7 cellular contexts compared by ENCODE assay signal in the genomic region with DNA sequence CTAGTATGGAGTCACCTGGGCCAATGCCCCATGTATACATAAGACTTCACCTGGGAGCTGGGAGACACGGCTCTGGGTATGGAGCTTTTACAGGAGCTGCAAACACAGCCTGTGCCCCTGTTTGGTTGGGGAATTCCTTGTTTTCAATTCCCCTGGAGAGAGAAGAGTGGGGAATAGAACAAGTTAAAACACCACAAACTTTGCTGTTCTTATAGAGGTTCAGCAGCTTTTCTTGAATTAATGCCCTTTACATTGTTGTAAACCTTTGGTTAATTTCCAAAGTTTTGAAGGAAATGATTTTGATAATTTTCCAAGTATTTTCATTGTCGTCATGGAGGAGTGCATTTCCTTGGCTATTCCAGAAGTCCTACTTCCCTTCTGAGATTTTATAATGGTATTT. TPM values are rescaled to one million over a fixed set of nuclear protein-coding genes. Genes with fewer than 3 reads are reported as not detected.
DNase-seq lines count a peak whose midpoint lies in the region; ATAC-seq and TF ChIP-seq lines count a peak whose summit lies in the region.
"Not testable (repeated sequence)": the region's sequence is repeated elsewhere in the genome, so short reads cannot be mapped to it uniquely, and the experiment has no call there.

No MANE protein-coding gene starts in this region.

- peaks cover 0 to 24% (median 9%) of the 10 kb centered on the region in 10 experiments; a peak in 14 of 20 replicates for H3K4me1 ChIP-seq in BLaER1 treated with 17β-estradiol and CSF1 and Interleukin-3, amounts not matched to agents 10 nM and 100 nM
- H3K4me1 ChIP-seq in DND-41 (ENCODE audit: insufficient read depth, low read length) (peaks cover 23% of the 10 kb centered on the region), OCI-LY1 (ENCODE audit: insufficient read depth, low read length, severe bottlenecking) (peaks cover 27% of the 10 kb centered on the region)

- not testable (repeated sequence) for ATAC-seq in DND-41 (ENCODE audit: insufficient read depth, low read depth); activated T-helper 17 cell treated with anti-CD3 and anti-CD28 coated beads, Interleukin-2, amount 50 U/mL, for 72 hours (replicated peaks)

- not testable (repeated sequence) for H3K27ac Mint-ChIP-seq in activated T-helper 17 cell treated with anti-CD3 and anti-CD28 coated beads, Interleukin-2, amount 50 U/mL, for 72 hours; neural crest cell (ENCODE audit: unreplicated experiment)

- not testable (repeated sequence) for H4K20me1 ChIP-seq in BLaER1 treated with 17β-estradiol and CSF1 and Interleukin-3, amounts not matched to agents 10 nM and 100 nM; DND-41 (ENCODE audit: insufficient read depth, low read length); OCI-LY1 (ENCODE audit: insufficient read depth, low read length)

- not testable (repeated sequence) for H3K36me3 ChIP-seq in BLaER1 treated with 17β-estradiol and CSF1 and Interleukin-3, amounts not matched to agents 10 nM and 100 nM
- H3K36me3 ChIP-seq in DND-41 (ENCODE audit: insufficient read depth, low read length) (peaks cover 13% of the 10 kb centered on the region; the same call in 1 of the 2 replicates), OCI-LY1 (ENCODE audit: insufficient read depth, low read length) (peaks cover 22% of the 10 kb centered on the region)

- peak overlapping the region; percentile 96 for H3K4me3 Mint-ChIP-seq in activated T-helper 17 cell treated with anti-CD3 and anti-CD28 coated beads, Interleukin-2, amount 50 U/mL, for 72 hours
- peak overlapping the region; percentile 47 for H3K4me3 Mint-ChIP-seq in neural crest cell

- H3K9me2 ChIP-seq in OCI-LY1 (ENCODE audit: low read depth, low read length) = not testable (repeated sequence)

- H3K36me3 Mint-ChIP-seq in activated T-helper 17 cell treated with anti-CD3 and anti-CD28 coated beads, Interleukin-2, amount 50 U/mL, for 72 hours (ENCODE audit: low read depth) = peaks cover 18% of the 10 kb centered on the region
- H3K36me3 Mint-ChIP-seq in neural crest cell (ENCODE audit: low read depth) = not testable (repeated sequence)

- not testable (repeated sequence) for H3K9ac ChIP-seq in BLaER1 treated with 17β-estradiol and CSF1 and Interleukin-3, amounts not matched to agents 10 nM and 100 nM; DND-41 (ENCODE audit: low read depth, low read length)
- peak overlapping the region; percentile 34; the same call in 1 of the 2 replicates for H3K9ac ChIP-seq in OCI-LY1 (ENCODE audit: low read length)

- H3K9me3 Mint-ChIP-seq in activated T-helper 17 cell treated with anti-CD3 and anti-CD28 coated beads, Interleukin-2, amount 50 U/mL, for 72 hours; neural crest cell: not testable (repeated sequence)

- H3K4me3 ChIP-seq in BLaER1 treated with 17β-estradiol and CSF1 and Interleukin-3, amounts not matched to agents 10 nM and 100 nM = not testable (repeated sequence)
- H3K4me3 ChIP-seq in DND-41 (ENCODE audit: low read depth in 1 of 2, low read length in 2 of 2) = peak overlapping the region in 1 of 2 experiments; percentile 6; a peak in 1 of 4 replicates
- H3K4me3 ChIP-seq in NB4 (ENCODE audit: low read depth, low read length) = peak overlapping the region; percentile 9
- H3K4me3 ChIP-seq in OCI-LY1 (ENCODE audit: low read depth, low read length, poor library complexity, severe bottlenecking) = peak overlapping the region; percentile 44
- H3K4me3 ChIP-seq in dorsolateral prefrontal cortex = peak overlapping the region in 38 of 59 donors; percentile 2 to 85 (median 29)

- H2AFZ ChIP-seq in DND-41 (ENCODE audit: low read depth, low read length); OCI-LY1 (ENCODE audit: low read length): not testable (repeated sequence)

- not testable (repeated sequence) for H3K4me1 Mint-ChIP-seq in activated T-helper 17 cell treated with anti-CD3 and anti-CD28 coated beads, Interleukin-2, amount 50 U/mL, for 72 hours
- H3K4me1 Mint-ChIP-seq in neural crest cell = peaks cover 16% of the 10 kb centered on the region

- TF ChIP-seq POLR2A in NB4 (IDR thresholded peaks at IDR 0.05; ENCODE audit: extremely low read depth, insufficient read length) = not testable (repeated sequence)

- H3K79me2 ChIP-seq in DND-41 (ENCODE audit: insufficient read depth, low read length) = peaks cover 22% of the 10 kb centered on the region
- H3K79me2 ChIP-seq in OCI-LY1 (ENCODE audit: insufficient read depth, low read length) = peaks cover 11% of the 10 kb centered on the region

- not testable (repeated sequence) for H3K27me3 Mint-ChIP-seq in activated T-helper 17 cell treated with anti-CD3 and anti-CD28 coated beads, Interleukin-2, amount 50 U/mL, for 72 hours
- H3K27me3 Mint-ChIP-seq in neural crest cell (ENCODE audit: low read depth) = peaks cover 34% of the 10 kb centered on the region

- not testable (repeated sequence) for TF ChIP-seq CTCF in DND-41 (IDR thresholded peaks at IDR 0.05; ENCODE audit: borderline replicate concordance, extremely low read depth, low read length, poor library complexity, severe bottlenecking); NB4 (IDR thresholded peaks at IDR 0.05; ENCODE audit: low read depth, low read length); OCI-LY1 (IDR thresholded peaks at IDR 0.05; ENCODE audit: low read length); dorsolateral prefrontal cortex (IDR thresholded peaks at IDR 0.05 in 54 of 56, conservative IDR thresholded peaks at IDR 0.05 in 2 of 56; ENCODE audit: low read depth in 1 of 56, partially characterized antibody in 56 of 56); neural crest cell (conservative IDR thresholded peaks at IDR 0.05)

- not testable (repeated sequence) for H3K9me3 ChIP-seq in BLaER1 treated with 17β-estradiol and CSF1 and Interleukin-3, amounts not matched to agents 10 nM and 100 nM (replicated peaks in 1 of 11); DND-41 (ENCODE audit: insufficient read depth, low read length, severe bottlenecking); OCI-LY1 (ENCODE audit: low read length)

- DNase-seq in DND-41; NB4 (ENCODE audit: low read depth); dorsolateral prefrontal cortex; neural crest cell (ENCODE audit: low read depth, low spot score): not testable (repeated sequence)

- H3K27ac ChIP-seq in BLaER1 treated with 17β-estradiol and CSF1 and Interleukin-3, amounts not matched to agents 10 nM and 100 nM; DND-41 (ENCODE audit: low read length); dorsolateral prefrontal cortex: not testable (repeated sequence)
- H3K27ac ChIP-seq in OCI-LY1 (ENCODE audit: low read depth, low read length, poor library complexity, severe bottlenecking) = peak overlapping the region; percentile 19

- intact Hi-C loops in dorsolateral prefrontal cortex (cut with DNase I) = not testable (repeated sequence)

- not testable (repeated sequence) for H3F3A ChIP-seq in OCI-LY1 (ENCODE audit: insufficient read depth, low read length)

- peaks cover 0 to 22% (median 11%) of the 10 kb centered on the region in 11 experiments; a peak in 15 of 22 replicates for H3K27me3 ChIP-seq in BLaER1 treated with 17β-estradiol and CSF1 and Interleukin-3, amounts not matched to agents 10 nM and 100 nM
- not testable (repeated sequence) for H3K27me3 ChIP-seq in DND-41 (ENCODE audit: insufficient read depth, low read length, poor library complexity); OCI-LY1 (ENCODE audit: insufficient read depth, low read length); dorsolateral prefrontal cortex

- H3K4me2 ChIP-seq in BLaER1 treated with 17β-estradiol and CSF1 and Interleukin-3, amounts not matched to agents 10 nM and 100 nM = peak overlapping the region in 7 of 11 experiments; percentile 2 to 44 (median 19); a peak in 7 of 22 replicates
- H3K4me2 ChIP-seq in DND-41 (ENCODE audit: insufficient read depth, low read length) (peak overlapping the region; percentile 45), OCI-LY1 (ENCODE audit: low read length) (peak overlapping the region; percentile 64)

RNA-seq across cellular contexts. Expression of a gene that starts 19.0 kb away (rescaled TPM):
- 10 to 100 TPM; 76.6 to 82.0 TPM for total RNA-seq in activated T-helper 17 cell treated with anti-CD3 and anti-CD28 coated beads, Interleukin-2, amount 50 U/mL, for 72 hours
- total RNA-seq in dorsolateral prefrontal cortex = 10 to 100 TPM; 42.8 to 87.8 (median 68.7) TPM
- 64.4 and 69.5 TPM in 2 replicates for total RNA-seq in neural crest cell
